ENCODE assay signal across 9 cellular contexts in genomic region chr5:154829589-154830218, GRCh38. TPM values are rescaled to one million over a fixed set of nuclear protein-coding genes. Genes with fewer than 3 reads are reported as not detected.
DNase-seq lines count a peak whose midpoint lies in the region; ATAC-seq and TF ChIP-seq lines count a peak whose summit lies in the region.
"Had no signal": no experiment of that assay in that cellular context is flagged by ENCODE, and none has a peak within 500 bp of the region (broad histone marks: within the 10 kb centered on the region; RNA-seq: fewer than 3 reads in every experiment).

No MANE protein-coding gene starts in this region.

- CTCF ChIA-PET in activated CD8-positive, alpha-beta T cell treated with anti-CD3 and anti-CD28 coated beads for 36 hours (lab: Charles Lee): interaction anchor here (0.8 to 1.5 kb wide), 2 partner anchors 13 to 179 kb away, joined by 3 read pairs; no protein-coding TSS in a partner anchor

- peak; percentile 11 for DNase-seq in activated naive CD4-positive, alpha-beta T cell treated with Interleukin-2 at 50 U/mL for 16 hours
- DNase-seq in activated naive CD4-positive, alpha-beta T cell treated with anti-CD3 and anti-CD28 coated beads, Interleukin-2, amount 50 U/mL, for 16 hours: no peak
- DNase-seq in activated CD8-positive, alpha-beta T cell treated with anti-CD3 and anti-CD28 coated beads for 36 hours: peak; percentile 28
- DNase-seq in iris pigment epithelial cell (ENCODE audit: low read depth) (peak; percentile 42), transverse colon (peak; percentile 70), NCI-H526 (lab: John Stamatoyannopoulos, UW) (no peak)
- DNase-seq in stimulated activated naive B cell treated with anti-CD40 and anti-IgM and Interleukin-4, amounts not matched to agents 10 μg/mL and 1 μg/mL and 100 μg/mL, for 72 hours: no peak
- DNase-seq: anterior cingulate cortex had no signal

- peak overlapping the region; percentile 75 for H3K27ac Mint-ChIP-seq in activated CD8-positive, alpha-beta T cell treated with anti-CD3 and anti-CD28 coated beads for 36 hours
- H3K27ac Mint-ChIP-seq in stimulated activated memory B cell treated with anti-CD40 and anti-IgM and Interleukin-4, amounts not matched to agents 10 μg/mL and 1 μg/mL and 100 μg/mL, for 72 hours: no peak overlapping the region
- no peak overlapping the region for H3K27ac Mint-ChIP-seq in stimulated activated naive B cell treated with anti-CD40 and anti-IgM and Interleukin-4, amounts not matched to agents 10 μg/mL and 1 μg/mL and 100 μg/mL, for 72 hours

- no peak overlapping the region for H3K4me3 ChIP-seq in transverse colon

- TF ChIP-seq POLR2A in transverse colon (IDR thresholded peaks at IDR 0.05): no peak

- no peak for TF ChIP-seq CTCF in activated CD8-positive, alpha-beta T cell treated with anti-CD3 and anti-CD28 coated beads for 36 hours (IDR thresholded peaks at IDR 0.05)
- TF ChIP-seq CTCF in transverse colon (IDR thresholded peaks at IDR 0.05): no peak

- no peaks in the 10 kb centered on the region for H3K9me3 Mint-ChIP-seq in activated CD8-positive, alpha-beta T cell treated with anti-CD3 and anti-CD28 coated beads for 36 hours
- H3K9me3 Mint-ChIP-seq in stimulated activated memory B cell treated with anti-CD40 and anti-IgM and Interleukin-4, amounts not matched to agents 10 μg/mL and 1 μg/mL and 100 μg/mL, for 72 hours: no peaks in the 10 kb centered on the region
- no peaks in the 10 kb centered on the region for H3K9me3 Mint-ChIP-seq in stimulated activated naive B cell treated with anti-CD40 and anti-IgM and Interleukin-4, amounts not matched to agents 10 μg/mL and 1 μg/mL and 100 μg/mL, for 72 hours

- H3K27ac ChIP-seq in transverse colon: peak overlapping the region; percentile 61 to 86 (median 74)

- peaks cover 27% of the 10 kb centered on the region for H3K4me1 Mint-ChIP-seq in activated CD8-positive, alpha-beta T cell treated with anti-CD3 and anti-CD28 coated beads for 36 hours (ENCODE audit: low read depth)
- H3K4me1 Mint-ChIP-seq in stimulated activated memory B cell treated with anti-CD40 and anti-IgM and Interleukin-4, amounts not matched to agents 10 μg/mL and 1 μg/mL and 100 μg/mL, for 72 hours: peaks cover 19% of the 10 kb centered on the region
- H3K4me1 Mint-ChIP-seq in stimulated activated naive B cell treated with anti-CD40 and anti-IgM and Interleukin-4, amounts not matched to agents 10 μg/mL and 1 μg/mL and 100 μg/mL, for 72 hours: peaks cover 0 to 9% of the 10 kb centered on the region in 2 donors

- in situ Hi-C loops in transverse colon (cut with MboI; ENCODE audit: low pct_ligation_motif_present in 1 of 4, low pct_unique_long_range_greater_than_20kb in 1 of 4, low sequenced_read_pairs in 3 of 4): no loop called here

- no peaks in the 10 kb centered on the region for H3K27me3 Mint-ChIP-seq in activated CD8-positive, alpha-beta T cell treated with anti-CD3 and anti-CD28 coated beads for 36 hours
- no peaks in the 10 kb centered on the region for H3K27me3 Mint-ChIP-seq in stimulated activated memory B cell treated with anti-CD40 and anti-IgM and Interleukin-4, amounts not matched to agents 10 μg/mL and 1 μg/mL and 100 μg/mL, for 72 hours
- no peaks in the 10 kb centered on the region for H3K27me3 Mint-ChIP-seq in stimulated activated naive B cell treated with anti-CD40 and anti-IgM and Interleukin-4, amounts not matched to agents 10 μg/mL and 1 μg/mL and 100 μg/mL, for 72 hours

- peaks cover 0 to 48% (median 15%) of the 10 kb centered on the region in 4 donors for H3K4me1 ChIP-seq in transverse colon

- TF ChIP-seq EP300 in transverse colon (IDR thresholded peaks at IDR 0.05; ENCODE audit: low read depth): no peak

- H3K4me3 Mint-ChIP-seq in activated CD8-positive, alpha-beta T cell treated with anti-CD3 and anti-CD28 coated beads for 36 hours: no peak overlapping the region
- H3K4me3 Mint-ChIP-seq in stimulated activated memory B cell treated with anti-CD40 and anti-IgM and Interleukin-4, amounts not matched to agents 10 μg/mL and 1 μg/mL and 100 μg/mL, for 72 hours: no peak overlapping the region
- H3K4me3 Mint-ChIP-seq in stimulated activated naive B cell treated with anti-CD40 and anti-IgM and Interleukin-4, amounts not matched to agents 10 μg/mL and 1 μg/mL and 100 μg/mL, for 72 hours: no peak overlapping the region

- peaks cover 29% of the 10 kb centered on the region for H3K36me3 Mint-ChIP-seq in activated CD8-positive, alpha-beta T cell treated with anti-CD3 and anti-CD28 coated beads for 36 hours (ENCODE audit: low read depth)
- H3K36me3 Mint-ChIP-seq in stimulated activated memory B cell treated with anti-CD40 and anti-IgM and Interleukin-4, amounts not matched to agents 10 μg/mL and 1 μg/mL and 100 μg/mL, for 72 hours: peaks cover 33% of the 10 kb centered on the region
- peaks cover 24 to 49% of the 10 kb centered on the region in 2 donors for H3K36me3 Mint-ChIP-seq in stimulated activated naive B cell treated with anti-CD40 and anti-IgM and Interleukin-4, amounts not matched to agents 10 μg/mL and 1 μg/mL and 100 μg/mL, for 72 hours

- no peaks in the 10 kb centered on the region for H3K9me3 ChIP-seq in transverse colon

- H3K36me3 ChIP-seq in transverse colon: peaks cover 0 to 4% (median 0%) of the 10 kb centered on the region in 4 donors

- 53% methylated on average over 4 of the region's 4 CpGs; no CpG with 5 or more reads in 1 of the 2 donors for WGBS in transverse colon (ENCODE audit: low coverage in 1 of 2), 2 donors

- POLR2A ChIA-PET in activated CD8-positive, alpha-beta T cell treated with anti-CD3 and anti-CD28 coated beads for 36 hours (lab: Charles Lee): interaction anchor here (0.7 kb wide), 1 partner anchor 72 kb away, joined by 4 read pairs; no protein-coding TSS in a partner anchor

- peak; percentile 89 for ATAC-seq in activated CD8-positive, alpha-beta T cell treated with anti-CD3 and anti-CD28 coated beads for 36 hours
- no peak for ATAC-seq in stimulated activated memory B cell treated with anti-CD40 and anti-IgM and Interleukin-4, amounts not matched to agents 10 μg/mL and 1 μg/mL and 100 μg/mL, for 72 hours
- no peak for ATAC-seq in stimulated activated naive B cell treated with anti-CD40 and anti-IgM and Interleukin-4, amounts not matched to agents 10 μg/mL and 1 μg/mL and 100 μg/mL, for 72 hours (replicated peaks)

- intact Hi-C loops in activated CD8-positive, alpha-beta T cell treated with anti-CD3 and anti-CD28 coated beads for 36 hours (cut with micrococcal nuclease): no loop called here
- intact Hi-C loops in transverse colon (cut with DNase I; ENCODE audit: low total_unique reads): no loop called here

- H3K27me3 ChIP-seq in transverse colon: no peaks in the 10 kb centered on the region

RNA-seq across cellular contexts. Expression of gene FAXDC2, which starts 20.7 kb away (rescaled TPM):
- total RNA-seq in activated CD8-positive, alpha-beta T cell treated with anti-CD3 and anti-CD28 coated beads for 36 hours: not detected
- 10 to 100 TPM; 10.3 to 54.8 (median 27.4) TPM for total RNA-seq in transverse colon

RNA-seq across cellular contexts. Expression of gene CNOT8, which starts 28.7 kb away (rescaled TPM):
- total RNA-seq in activated CD8-positive, alpha-beta T cell treated with anti-CD3 and anti-CD28 coated beads for 36 hours: 10 to 100 TPM; 78.6 to 84.4 TPM
- total RNA-seq in transverse colon: 10 to 100 TPM; 64.3 to 97.3 (median 78.9) TPM

Comparison
In these comparisons a context has a peak if more than half of its experiments do, and no peak if none do; other contexts are left out.
1. DNase-seq: peak in activated naive CD4-positive, alpha-beta T cell treated with Interleukin-2 at 50 U/mL for 16 hours (single experiment), activated CD8-positive, alpha-beta T cell treated with anti-CD3 and anti-CD28 coated beads for 36 hours (single experiment), iris pigment epithelial cell (single experiment) and transverse colon (single experiment); none in activated naive CD4-positive, alpha-beta T cell treated with anti-CD3 and anti-CD28 coated beads, Interleukin-2, amount 50 U/mL, for 16 hours (single experiment), NCI-H526 (0 of 2) and stimulated activated naive B cell treated with anti-CD40 and anti-IgM and Interleukin-4, amounts not matched to agents 10 μg/mL and 1 μg/mL and 100 μg/mL, for 72 hours (single experiment).
2. RNA of gene FAXDC2, which starts 20.7 kb away (total RNA-seq): 10.3 to 54.8 TPM in transverse colon; not detected in activated CD8-positive, alpha-beta T cell treated with anti-CD3 and anti-CD28 coated beads for 36 hours; every median in the first group is over 10 times any median in the second.